In genomic region chr7:120792091-120792860, GRCh38 we compare ENCODE assay signal across 8 cellular contexts.
DNase-seq lines count a peak whose midpoint lies in the region; ATAC-seq and TF ChIP-seq lines count a peak whose summit lies in the region.

No MANE protein-coding gene starts in this region.

- no peak overlapping the region for H2BK5ac ChIP-seq in IMR-90 (ENCODE audit: low read depth, low read length, poor library complexity, severe bottlenecking)

- H3K9me1 ChIP-seq in IMR-90 (ENCODE audit: insufficient read depth, low read length), result 0 out of 2 replicates have a peak, but pooled peaks cover 5% of the 10 kb centered on the region

- H3K9me3 Mint-ChIP-seq in activated naive CD8-positive, alpha-beta T cell treated with anti-CD3 and anti-CD28 coated beads, Interleukin-2, amount 10 ng/mL, durations not matched to agents 7 days and 5 days, result no peaks in the 10 kb centered on the region

- no peak overlapping the region for H4K91ac ChIP-seq in IMR-90 (ENCODE audit: insufficient read depth, low read depth, low read length)

- no peak overlapping the region for H3K23ac ChIP-seq in IMR-90 (ENCODE audit: low read depth, low read length)

- POLR2A ChIA-PET in IMR-90 (lab: Charles Lee; ENCODE audit: unreplicated experiment) (no interaction called here), SK-N-SH (lab: Yijun Ruan, JAX) (no interaction called here)
- POLR2A ChIA-PET in activated naive CD8-positive, alpha-beta T cell treated with anti-CD3 and anti-CD28 coated beads, Interleukin-2, amount 10 ng/mL, durations not matched to agents 7 days and 5 days (lab: Charles Lee), result no interaction called here

- peaks cover 7% of the 10 kb centered on the region; the same call in 1 of the 2 replicates for H3K36me3 ChIP-seq in IMR-90 (ENCODE audit: control insufficient read depth, insufficient read depth, low read length)
- no peaks in the 10 kb centered on the region for H3K36me3 ChIP-seq in SK-N-SH (replicated peaks in 1 of 2; ENCODE audit: control insufficient read depth in 1 of 2, insufficient read depth in 2 of 2, low read length in 1 of 2)

- in situ Hi-C loops in G401 (cut with HindIII; ENCODE audit: low sequenced_read_pairs), result no loop called here
- in situ Hi-C loops in IMR-90 (cut with MboI; ENCODE audit: low sequenced_read_pairs), result no loop called here

- no peak overlapping the region for H3K27ac ChIP-seq in IMR-90 (ENCODE audit: insufficient read depth, low read length)
- H3K27ac ChIP-seq in SK-N-SH (ENCODE audit: low read depth in 2 of 2, low read length in 1 of 2), result no peak overlapping the region

- no peaks in the 10 kb centered on the region for H3F3A ChIP-seq in SK-N-SH (replicated peaks; ENCODE audit: insufficient read depth)

- no peak for TF ChIP-seq EP300 in SK-N-SH (IDR thresholded peaks at IDR 0.05; ENCODE audit: borderline replicate concordance in 1 of 2, low read depth in 1 of 2, low read length in 1 of 2)

- no peak overlapping the region for H3K56ac ChIP-seq in IMR-90 (ENCODE audit: extremely low read depth, insufficient read depth, low read length)

- H3K9ac ChIP-seq in IMR-90 (ENCODE audit: low read depth, low read length) (no peak overlapping the region), SK-N-SH (no peak overlapping the region)

- no peaks in the 10 kb centered on the region for H3K79me1 ChIP-seq in IMR-90 (ENCODE audit: low read depth in 1 of 2, low read length in 2 of 2)

- H2BK120ac ChIP-seq in IMR-90 (ENCODE audit: low read depth, low read length), result no peak overlapping the region

- H3K4me3 Mint-ChIP-seq in activated naive CD8-positive, alpha-beta T cell treated with anti-CD3 and anti-CD28 coated beads, Interleukin-2, amount 10 ng/mL, durations not matched to agents 7 days and 5 days, result no peak overlapping the region

- TF ChIP-seq CTCF in IMR-90 (conservative IDR thresholded peaks at IDR 0.05; ENCODE audit: low read depth, low read length), result peak; percentile 70
- TF ChIP-seq CTCF in SK-N-SH (IDR thresholded peaks at IDR 0.05), result peak; percentile 99

- H3K9me2 ChIP-seq in SK-N-SH, result no peaks in the 10 kb centered on the region

- H3K9me3 ChIP-seq in IMR-90 (ENCODE audit: control insufficient read depth, insufficient read depth, low read length) (no peaks in the 10 kb centered on the region), SK-N-SH (no peaks in the 10 kb centered on the region)

- H2AK5ac ChIP-seq in IMR-90 (ENCODE audit: low read depth, low read length), result no peak overlapping the region

- intact Hi-C loops in IMR-90 (cut with micrococcal nuclease), result loop anchor here (1.0 to 5.0 kb wide), 4 partner anchors 65 to 315 kb away; no protein-coding TSS in a partner anchor
- intact Hi-C loops in left cardiac atrium (cut with DNase I), result no loop called here

- peak; percentile 37 for DNase-seq in G401 (ENCODE audit: low spot score)
- DNase-seq in IMR-90, result peak; percentile 65
- DNase-seq in SK-N-SH, result peak; percentile 73
- peak; percentile 67 for DNase-seq in activated naive CD8-positive, alpha-beta T cell treated with anti-CD3 and anti-CD28 coated beads, Interleukin-2, amount 10 ng/mL, durations not matched to agents 7 days and 5 days
- peak; percentile 80 for DNase-seq in left cardiac atrium
- peak; percentile 63 for DNase-seq in renal cortical epithelial cell (ENCODE audit: low read depth)
- no peak for DNase-seq in NCI-H446 treated with DMSO at 0.1 percent for 48 hours (lab: John Stamatoyannopoulos, UW)

- no peaks in the 10 kb centered on the region for H3K36me3 Mint-ChIP-seq in activated naive CD8-positive, alpha-beta T cell treated with anti-CD3 and anti-CD28 coated beads, Interleukin-2, amount 10 ng/mL, durations not matched to agents 7 days and 5 days

- TF ChIP-seq RAD21 in IMR-90 (IDR thresholded peaks at IDR 0.05; ENCODE audit: low read length) (peak; percentile 59), SK-N-SH (IDR thresholded peaks at IDR 0.05; ENCODE audit: low read length) (peak; percentile 75)

- H4K8ac ChIP-seq in IMR-90 (ENCODE audit: low read depth in 2 of 2, low read length in 2 of 2), result no peak overlapping the region

- peak; percentile 96 for ATAC-seq in GM21576 (IDR thresholded peaks at IDR 0.05; ENCODE audit: unreplicated experiment)
- peak; percentile 96 for ATAC-seq in IMR-90 (ENCODE audit: low read depth)
- ATAC-seq in activated naive CD8-positive, alpha-beta T cell treated with anti-CD3 and anti-CD28 coated beads, Interleukin-2, amount 10 ng/mL, durations not matched to agents 7 days and 5 days (ENCODE audit: low read depth), result peak; percentile 67
- peak; percentile 86 to 92 for ATAC-seq in left cardiac atrium

- H3K4me1 ChIP-seq in IMR-90 (ENCODE audit: control insufficient read depth, insufficient read depth, low read length) (peaks cover 2% of the 10 kb centered on the region; the same call in 1 of the 2 replicates), SK-N-SH (ENCODE audit: control insufficient read depth in 1 of 2, insufficient read depth in 2 of 2, low read depth in 1 of 2, low read length in 1 of 2) (peaks cover 0 to 2% of the 10 kb centered on the region in 2 experiments; a peak in 1 of 4 replicates)

- H3K4ac ChIP-seq in IMR-90 (ENCODE audit: low read depth, low read length), result no peak overlapping the region

- H2BK20ac ChIP-seq in IMR-90 (ENCODE audit: low read depth, low read length), result no peak overlapping the region; the same call in 1 of the 2 replicates

- H4K20me1 ChIP-seq in IMR-90 (ENCODE audit: insufficient read depth, low read length) (no peaks in the 10 kb centered on the region), SK-N-SH (ENCODE audit: insufficient read depth) (no peaks in the 10 kb centered on the region)

- no peak overlapping the region for H2AK9ac ChIP-seq in IMR-90 (replicated peaks; ENCODE audit: low read depth, low read length, poor library complexity)

- H3K14ac ChIP-seq in IMR-90 (replicated peaks; ENCODE audit: low read depth, low read length), result no peak overlapping the region

- H3K27me3 Mint-ChIP-seq in activated naive CD8-positive, alpha-beta T cell treated with anti-CD3 and anti-CD28 coated beads, Interleukin-2, amount 10 ng/mL, durations not matched to agents 7 days and 5 days, result peaks cover 13% of the 10 kb centered on the region

- H3K4me2 ChIP-seq in IMR-90 (ENCODE audit: low read depth, low read length) (no peak overlapping the region), SK-N-SH (no peak overlapping the region)

- H3K27me3 ChIP-seq in IMR-90 (ENCODE audit: control insufficient read depth, insufficient read depth, low read length) (no peaks in the 10 kb centered on the region), SK-N-SH (ENCODE audit: insufficient read depth) (peaks cover 15% of the 10 kb centered on the region; the same call in 1 of the 2 replicates)

- H4K5ac ChIP-seq in IMR-90 (ENCODE audit: low read depth, low read length), result no peak overlapping the region

- CTCF ChIA-PET in IMR-90 (lab: Yijun Ruan, JAX) (interaction anchor here (0.6 to 2.4 kb wide), 15 partner anchors 8 to 335 kb away, joined by 3 to 14 read pairs (median 3); partner anchors contain the start of gene TSPAN12), SK-N-SH (lab: Yijun Ruan, JAX) (interaction anchor here (0.6 to 3.4 kb wide), 91 partner anchors 7 to 817 kb away, joined by 3 to 106 read pairs (median 4); partner anchors contain the start of genes CPED1, FAM3C, ING3 and TSPAN12)

- no peak overlapping the region for H3K4me3 ChIP-seq in IMR-90 (ENCODE audit: insufficient read depth, low read depth, low read length)
- no peak overlapping the region; a peak in 1 of 4 replicates for H3K4me3 ChIP-seq in SK-N-SH (ENCODE audit: low read depth in 2 of 2, low read length in 1 of 2)

- no peak overlapping the region for H3K27ac Mint-ChIP-seq in activated naive CD8-positive, alpha-beta T cell treated with anti-CD3 and anti-CD28 coated beads, Interleukin-2, amount 10 ng/mL, durations not matched to agents 7 days and 5 days

- H3K4me1 Mint-ChIP-seq in activated naive CD8-positive, alpha-beta T cell treated with anti-CD3 and anti-CD28 coated beads, Interleukin-2, amount 10 ng/mL, durations not matched to agents 7 days and 5 days, result peaks cover 2% of the 10 kb centered on the region

- no peak overlapping the region for H3K18ac ChIP-seq in IMR-90 (ENCODE audit: low read depth, low read length)

- H2AFZ ChIP-seq in IMR-90 (replicated peaks; ENCODE audit: low read length, poor library complexity) (peak overlapping the region; percentile 68), SK-N-SH (ENCODE audit: low read depth) (no peak overlapping the region)

- no peak overlapping the region for H2BK15ac ChIP-seq in IMR-90 (ENCODE audit: low read depth, low read length)

- no TSS peak for BruUV-seq in IMR-90 (replicated peaks; lab: Mats Ljungman, UMichigan)

- WGBS in IMR-90 (ENCODE audit: extremely low coverage in 2 of 2, insufficient read length in 1 of 2), 2 experiments, result 14% methylated on average over 6 of the region's 13 CpGs; no CpG with 5 or more reads in 1 of the 2 experiments
- 32% methylated on average over 13 of the region's 13 CpGs for WGBS in SK-N-SH (ENCODE audit: low lambda C conversion rate)

- no peak for TF ChIP-seq POLR2A in IMR-90 (IDR thresholded peaks at IDR 0.05; ENCODE audit: low read depth, low read length)

- dilution Hi-C loops in IMR-90 (cut with HindIII; ENCODE audit: low sequenced_read_pairs, unreplicated experiment), result no loop called here

- H3K79me2 ChIP-seq in SK-N-SH (ENCODE audit: insufficient read depth), result no peaks in the 10 kb centered on the region

TF ChIP-seq in IMR-90, 13 proteins besides CTCF, POLR2A, EP300 and RAD21:
- TF ChIP-seq SMC3 (IDR thresholded peaks at IDR 0.05; ENCODE audit: low read depth, low read length) (peak; percentile 71), MAZ (IDR thresholded peaks at IDR 0.05; ENCODE audit: borderline replicate concordance, low read depth, low read length) (no peak)

TF ChIP-seq in SK-N-SH, 30 proteins besides CTCF, POLR2A, EP300 and RAD21 (continues in another document):
- TF ChIP-seq NFIC (IDR thresholded peaks at IDR 0.05; ENCODE audit: borderline replicate concordance) (no peak), ZBTB33 (IDR thresholded peaks at IDR 0.05; ENCODE audit: borderline replicate concordance, low read depth) (no peak), RCOR1 (IDR thresholded peaks at IDR 0.05; ENCODE audit: low read length) (0 out of 2 replicates have a peak, but pooled peaks have one; percentile 14), ELF1 (IDR thresholded peaks at IDR 0.05) (no peak), GABPA (IDR thresholded peaks at IDR 0.05; ENCODE audit: low read depth) (no peak)
